Comparison of ENCODE assay signal across 24 cellular contexts in genomic region chr12:128381537-128381936, GRCh38.
A peak's percentile ranks its signal among the peaks of the same experiment; 100 is the strongest.
DNase-seq lines count a peak whose midpoint lies in the region; ATAC-seq and TF ChIP-seq lines count a peak whose summit lies in the region.
"Had no signal": no experiment of that assay in that cellular context is flagged by ENCODE, and none has a peak within 500 bp of the region (broad histone marks: within the 10 kb centered on the region; RNA-seq: fewer than 3 reads in every experiment).

No MANE protein-coding gene starts in this region.

- H3K27ac Mint-ChIP-seq in neural crest cell (ENCODE audit: unreplicated experiment) = peak overlapping the region; percentile 94
- H3K27ac Mint-ChIP-seq: activated CD8-positive, alpha-beta T cell treated with anti-CD3 and anti-CD28 coated beads, Interleukin-2, amount 10 ng/mL, durations not matched to agents 7 days and 5 days; activated naive CD8-positive, alpha-beta T cell treated with anti-CD3 and anti-CD28 coated beads for 36 hours; activated T-cell treated with anti-CD3 and anti-CD28 coated beads, Interleukin-2, amount 50 U/mL, for 72 hours; HFFc6 had no signal

- no peak overlapping the region for H3K4me3 ChIP-seq in right cardiac atrium (ENCODE audit: low read length)
- no peak overlapping the region for H3K4me3 ChIP-seq in tibial artery
- H3K4me3 ChIP-seq: pancreas, SJSA1, testis had no signal

- no peaks in the 10 kb centered on the region for H3K36me3 ChIP-seq in tibial artery
- H3K36me3 ChIP-seq: breast epithelium, heart right ventricle, pancreas, SJSA1 had no signal

- H3K36me3 Mint-ChIP-seq in neural crest cell (ENCODE audit: low read depth) = peaks cover 3% of the 10 kb centered on the region
- H3K36me3 Mint-ChIP-seq: activated naive CD8-positive, alpha-beta T cell treated with anti-CD3 and anti-CD28 coated beads for 36 hours had no signal

- H3K27ac ChIP-seq in right cardiac atrium (ENCODE audit: low read length) (no peak overlapping the region), tibial artery (no peak overlapping the region)
- H3K27ac ChIP-seq: breast epithelium, C4-2B, heart right ventricle, pancreas, SJSA1, testis had no signal

- H3K9me3 Mint-ChIP-seq in neural crest cell = peaks cover 3% of the 10 kb centered on the region

- peaks cover 15% of the 10 kb centered on the region for H3K27me3 Mint-ChIP-seq in neural crest cell (ENCODE audit: low read depth)

- peaks cover 40% of the 10 kb centered on the region for H3K4me1 Mint-ChIP-seq in neural crest cell
- H3K4me1 Mint-ChIP-seq: activated naive CD8-positive, alpha-beta T cell treated with anti-CD3 and anti-CD28 coated beads for 36 hours had no signal

- ATAC-seq in right cardiac atrium (peak; percentile 40 to 61), left ventricle myocardium superior (no peak), GM21737 (IDR thresholded peaks at IDR 0.05; ENCODE audit: unreplicated experiment) (no peak), HG02642 (IDR thresholded peaks at IDR 0.05; ENCODE audit: poor library complexity, unreplicated experiment) (no peak)
- ATAC-seq: activated CD8-positive, alpha-beta T cell treated with anti-CD3 and anti-CD28 coated beads, Interleukin-2, amount 10 ng/mL, durations not matched to agents 7 days and 5 days; activated T-cell treated with anti-CD3 and anti-CD28 coated beads, Interleukin-2, amount 50 U/mL, for 72 hours; Panc1 had no signal

- WGBS in right cardiac atrium = 14% methylated on average over 11 of the region's 11 CpGs

- DNase-seq in right cardiac atrium (no peak), left ventricle myocardium superior (no peak), hippocampal formation (lab: John Stamatoyannopoulos, UW) (peak; percentile 78 to 79), neural crest cell (ENCODE audit: low read depth, low spot score) (peak; percentile 10), SK-N-DZ (ENCODE audit: low spot score) (no peak), tibial artery (no peak)
- DNase-seq: activated CD8-positive, alpha-beta T cell treated with anti-CD3 and anti-CD28 coated beads, Interleukin-2, amount 10 ng/mL, durations not matched to agents 7 days and 5 days; activated naive CD8-positive, alpha-beta T cell treated with anti-CD3 and anti-CD28 coated beads for 36 hours; activated T-cell treated with anti-CD3 and anti-CD28 coated beads, Interleukin-2, amount 50 U/mL, for 72 hours; effector CD8-positive, alpha-beta T cell; heart right ventricle; HFFc6; KG1; NCI-H774; pancreas; small intestine; stimulated activated CD8-positive, alpha-beta memory T cell treated with anti-CD3 and anti-CD28 coated beads, Interleukin-4, amount 100 ng/mL, for 48 hours; testis had no signal

- no peaks in the 10 kb centered on the region for H3K9me3 ChIP-seq in right cardiac atrium (ENCODE audit: control insufficient read depth, low read length)
- H3K9me3 ChIP-seq in tibial artery = no peaks in the 10 kb centered on the region
- H3K9me3 ChIP-seq: breast epithelium, heart right ventricle, pancreas, testis had no signal

- H3K4me1 ChIP-seq in right cardiac atrium (ENCODE audit: control insufficient read depth, insufficient read depth, low read length) = no peaks in the 10 kb centered on the region
- H3K4me1 ChIP-seq in tibial artery = no peaks in the 10 kb centered on the region
- H3K4me1 ChIP-seq: breast epithelium, heart right ventricle, pancreas, SJSA1, testis had no signal

- intact Hi-C loops in right cardiac atrium (cut with DNase I) = loop anchor here in 2 of 4 donors (10.0 kb wide), 1 partner anchor 117 kb away; the partner anchor contains the start of gene TMEM132C (in 2 of the 2)
- intact Hi-C loops in left ventricle myocardium superior (cut with micrococcal nuclease) = no loop called here
- intact Hi-C loops in tibial artery (cut with DNase I; ENCODE audit: low total_unique reads) = no loop called here

- H3K27me3 ChIP-seq in right cardiac atrium (ENCODE audit: control insufficient read depth, insufficient read depth) (no peaks in the 10 kb centered on the region), tibial artery (peaks cover 0 to 7% of the 10 kb centered on the region in 2 donors)
- H3K27me3 ChIP-seq: pancreas, SJSA1, testis had no signal

- TF ChIP-seq CTCF in neural crest cell (conservative IDR thresholded peaks at IDR 0.05) (no peak), tibial artery (IDR thresholded peaks at IDR 0.05) (no peak)

- H3K4me3 Mint-ChIP-seq in neural crest cell = peak overlapping the region; percentile 83
- H3K4me3 Mint-ChIP-seq: activated CD8-positive, alpha-beta T cell treated with anti-CD3 and anti-CD28 coated beads, Interleukin-2, amount 10 ng/mL, durations not matched to agents 7 days and 5 days; activated naive CD8-positive, alpha-beta T cell treated with anti-CD3 and anti-CD28 coated beads for 36 hours; activated T-cell treated with anti-CD3 and anti-CD28 coated beads, Interleukin-2, amount 50 U/mL, for 72 hours; HFFc6 had no signal

Comparison
In these comparisons a context has a peak if more than half of its experiments do, and no peak if none do; other contexts are left out.
1. ATAC-seq: peak in right cardiac atrium (2 of 2); none in left ventricle myocardium superior (single experiment), GM21737 (single experiment) and HG02642 (single experiment).
2. DNase-seq: peak in hippocampal formation (2 of 2) and neural crest cell (single experiment); none in right cardiac atrium (0 of 3), left ventricle myocardium superior (single experiment), SK-N-DZ (single experiment) and tibial artery (0 of 2).